ENCODE assay signal across 18 cellular contexts in genomic region chr14:76662580-76662979, GRCh38.
DNase-seq lines count a peak whose midpoint lies in the region; ATAC-seq and TF ChIP-seq lines count a peak whose summit lies in the region.
"Had no signal": no experiment of that assay in that cellular context is flagged by ENCODE, and none has a peak within 500 bp of the region (broad histone marks: within the 10 kb centered on the region; RNA-seq: fewer than 3 reads in every experiment).

No MANE protein-coding gene starts in this region.

- ATAC-seq in HG02885 (IDR thresholded peaks at IDR 0.05; ENCODE audit: poor library complexity, unreplicated experiment) = no peak
- ATAC-seq: A549; CD8-positive, alpha-beta T cell had no signal

- no peaks in the 10 kb centered on the region for H3K79me1 ChIP-seq in trophoblast cell (ENCODE audit: low read length)

- no peaks in the 10 kb centered on the region for H3K36me3 ChIP-seq in neural progenitor cell
- H3K36me3 ChIP-seq in trophoblast cell (ENCODE audit: control insufficient read depth in 1 of 2, insufficient read depth in 2 of 2, low read length in 2 of 2) = no peaks in the 10 kb centered on the region
- H3K36me3 ChIP-seq: BLaER1 treated with 17β-estradiol and CSF1 and Interleukin-3, amounts not matched to agents 10 nM and 100 nM had no signal

- no peaks in the 10 kb centered on the region for H3K36me3 Mint-ChIP-seq in neural progenitor cell
- H3K36me3 Mint-ChIP-seq in type B pancreatic cell = no peaks in the 10 kb centered on the region
- H3K36me3 Mint-ChIP-seq: CD8-positive, alpha-beta T cell had no signal

- no peak overlapping the region for H2BK5ac ChIP-seq in trophoblast cell (ENCODE audit: low read depth, low read length, poor library complexity)

- TF ChIP-seq CTCF in coronary artery (IDR thresholded peaks at IDR 0.05) = no peak
- no peak for TF ChIP-seq CTCF in neural progenitor cell (IDR thresholded peaks at IDR 0.05)
- no peak for TF ChIP-seq CTCF in type B pancreatic cell (conservative IDR thresholded peaks at IDR 0.05)

- H3K27ac ChIP-seq in coronary artery (no peak overlapping the region), neural progenitor cell (no peak overlapping the region), trophoblast cell (ENCODE audit: low read depth, low read length) (no peak overlapping the region)
- H3K27ac ChIP-seq: 22Rv1; A549; BLaER1 treated with 17β-estradiol and CSF1 and Interleukin-3, amounts not matched to agents 10 nM and 100 nM; C4-2B had no signal

- H3K14ac ChIP-seq in trophoblast cell (ENCODE audit: low read length) = no peak overlapping the region

- H3K4me3 ChIP-seq in coronary artery (no peak overlapping the region), neural progenitor cell (no peak overlapping the region), trophoblast cell (ENCODE audit: low read depth, low read length) (no peak overlapping the region)
- H3K4me3 ChIP-seq: A549; BLaER1 treated with 17β-estradiol and CSF1 and Interleukin-3, amounts not matched to agents 10 nM and 100 nM had no signal

- no peak overlapping the region for H4K12ac ChIP-seq in trophoblast cell (ENCODE audit: low read depth, low read length)

- peaks cover 19% of the 10 kb centered on the region for H3F3A ChIP-seq in neural progenitor cell (ENCODE audit: low read depth)

- no peak overlapping the region for H2BK120ac ChIP-seq in trophoblast cell (ENCODE audit: insufficient read depth, low read length, poor library complexity)

- H4K91ac ChIP-seq in trophoblast cell (ENCODE audit: low read depth, low read length) = no peak overlapping the region

- H3K79me2 ChIP-seq in neural progenitor cell (ENCODE audit: low read depth) = no peaks in the 10 kb centered on the region
- no peaks in the 10 kb centered on the region for H3K79me2 ChIP-seq in trophoblast cell (ENCODE audit: control insufficient read depth, insufficient read depth, low read length, poor library complexity)

- no peak overlapping the region for H2BK12ac ChIP-seq in trophoblast cell (ENCODE audit: low read length)

- H2AFZ ChIP-seq in neural progenitor cell (replicated peaks) (no peak overlapping the region), trophoblast cell (ENCODE audit: insufficient read depth, low read length, poor library complexity) (no peak overlapping the region)

- H3K4me1 ChIP-seq in neural progenitor cell (peaks cover 21% of the 10 kb centered on the region), trophoblast cell (ENCODE audit: control insufficient read depth in 1 of 2, insufficient read depth in 2 of 2, low read length in 2 of 2) (no peaks in the 10 kb centered on the region)
- H3K4me1 ChIP-seq: A549; BLaER1 treated with 17β-estradiol and CSF1 and Interleukin-3, amounts not matched to agents 10 nM and 100 nM; Caco-2 had no signal

- H3K23ac ChIP-seq in trophoblast cell (ENCODE audit: low read length) = no peak overlapping the region

- H3K4me3 Mint-ChIP-seq in neural progenitor cell (no peak overlapping the region), type B pancreatic cell (no peak overlapping the region)
- H3K4me3 Mint-ChIP-seq: B cell; CD4-positive, alpha-beta T cell; CD8-positive, alpha-beta T cell had no signal

- H3K9ac ChIP-seq in neural progenitor cell (no peak overlapping the region), trophoblast cell (ENCODE audit: low read length) (no peak overlapping the region)
- H3K9ac ChIP-seq: BLaER1 treated with 17β-estradiol and CSF1 and Interleukin-3, amounts not matched to agents 10 nM and 100 nM had no signal

- WGBS in trophoblast cell (ENCODE audit: extremely low coverage, insufficient coverage, insufficient read length) = no CpG with 5 or more reads among the region's 4 CpGs

- peak; percentile 14 for DNase-seq in coronary artery (ENCODE audit: low spot score)
- DNase-seq in neural progenitor cell (ENCODE audit: low spot score) = no peak
- DNase-seq in type B pancreatic cell (ENCODE audit: extremely low spot score, unreplicated experiment) = peak; percentile 11
- DNase-seq in trophoblast cell = no peak
- no peak for DNase-seq in SKM-1 treated with dmso at 0.1 percent for 144 hours (lab: John Stamatoyannopoulos, UW; ENCODE audit: unreplicated experiment)
- DNase-seq: AML-193; Caco-2; Calu3; CD4-positive, alpha-beta T cell; CD8-positive, alpha-beta T cell; DMS79 treated with DMSO at 0.1 percent for 48 hours; GF-D8 had no signal

- H3K27ac Mint-ChIP-seq in neural progenitor cell (peak overlapping the region; percentile 46), type B pancreatic cell (no peak overlapping the region)
- H3K27ac Mint-ChIP-seq: B cell; CD4-positive, alpha-beta T cell; CD8-positive, alpha-beta T cell had no signal

- H3K9me3 Mint-ChIP-seq in neural progenitor cell (peaks cover 25% of the 10 kb centered on the region), type B pancreatic cell (no peaks in the 10 kb centered on the region)
- H3K9me3 Mint-ChIP-seq: CD4-positive, alpha-beta T cell had no signal

- H3K9me3 ChIP-seq in neural progenitor cell (ENCODE audit: low read depth) = peaks cover 12% of the 10 kb centered on the region
- peaks cover 2% of the 10 kb centered on the region for H3K9me3 ChIP-seq in trophoblast cell (ENCODE audit: insufficient read depth, low read depth, low read length)

- H3K4me2 ChIP-seq in neural progenitor cell (no peak overlapping the region), trophoblast cell (ENCODE audit: low read length) (no peak overlapping the region)
- H3K4me2 ChIP-seq: A549; BLaER1 treated with 17β-estradiol and CSF1 and Interleukin-3, amounts not matched to agents 10 nM and 100 nM had no signal

- H3K18ac ChIP-seq in trophoblast cell (ENCODE audit: low read length) = no peak overlapping the region

- peaks cover 2% of the 10 kb centered on the region for H3K27me3 Mint-ChIP-seq in neural progenitor cell (ENCODE audit: insufficient read depth, low read depth)
- peaks cover 3% of the 10 kb centered on the region for H3K27me3 Mint-ChIP-seq in type B pancreatic cell

- H3K4ac ChIP-seq in trophoblast cell (ENCODE audit: low read depth, low read length) = no peak overlapping the region

- H3K27me3 ChIP-seq in neural progenitor cell (no peaks in the 10 kb centered on the region), trophoblast cell (ENCODE audit: insufficient read depth, low read length) (no peaks in the 10 kb centered on the region)
- H3K27me3 ChIP-seq: BLaER1 treated with 17β-estradiol and CSF1 and Interleukin-3, amounts not matched to agents 10 nM and 100 nM had no signal

- H2AK5ac ChIP-seq in trophoblast cell (ENCODE audit: low read length) = no peak overlapping the region

- H3K4me1 Mint-ChIP-seq in neural progenitor cell (peaks cover 29% of the 10 kb centered on the region), type B pancreatic cell (ENCODE audit: unreplicated experiment) (peaks cover 19% of the 10 kb centered on the region)
- H3K4me1 Mint-ChIP-seq: B cell had no signal

- H4K8ac ChIP-seq in trophoblast cell (ENCODE audit: low read depth, low read length) = no peak overlapping the region

- no peaks in the 10 kb centered on the region for H4K20me1 ChIP-seq in neural progenitor cell (ENCODE audit: low read depth)
- H4K20me1 ChIP-seq: BLaER1 treated with 17β-estradiol and CSF1 and Interleukin-3, amounts not matched to agents 10 nM and 100 nM had no signal

Comparison
In these comparisons a context has a peak if more than half of its experiments do, and no peak if none do; other contexts are left out.
1. DNase-seq: peak in coronary artery (single experiment) and type B pancreatic cell (single experiment); none in neural progenitor cell (single experiment), trophoblast cell (0 of 2) and SKM-1 treated with dmso at 0.1 percent for 144 hours (single experiment).